Comparison of ENCODE assay signal across 8 cellular contexts in genomic region chr1:32886012-32886827, GRCh38. TPM values are rescaled to one million over a fixed set of nuclear protein-coding genes. Genes with fewer than 3 reads are reported as not detected.
DNase-seq lines count a peak whose midpoint lies in the region; ATAC-seq, FAIRE-seq and TF ChIP-seq lines count a peak whose summit lies in the region.

Gene HPCA (plus strand): TSS chr1:32886491. CDS start chr1:32888899, 2,408 bp downstream.

- no peak within 1 kb of the TSS for H2AFZ ChIP-seq in HepG2 (ENCODE audit: low read length)

- DNase-seq in A549 (ENCODE audit: low read depth in 1 of 2, low spot score in 1 of 2) (peak; percentile 38), Peyer's patch (peak in 2 of 3 donors; percentile 57 to 76), HepG2 (ENCODE audit: low spot score) (peak; percentile 39), upper lobe of left lung (peak; percentile 51 to 90)
- DNase-seq in central memory CD8-positive, alpha-beta T cell (ENCODE audit: low spot score in 2 of 2) = no peak

- H3K4me3 ChIP-seq in A549 (peak within 1 kb of the TSS; percentile 36; the same call in 2 of the 3 replicates), GM12875 (ENCODE audit: low read depth, low read length) (no peak within 1 kb of the TSS), Peyer's patch (peak within 1 kb of the TSS in 2 of 4 donors; percentile 25 to 35), HepG2 (replicated peaks in 1 of 3; ENCODE audit: insufficient read depth in 1 of 3, low read depth in 2 of 3, low read length in 3 of 3) (peak within 1 kb of the TSS in 1 of 3 experiments; percentile 40; a peak in 1 of 6 replicates), upper lobe of left lung (peak within 1 kb of the TSS in 2 of 4 donors; percentile 14 to 25)

- CTCF ChIA-PET in A549 (lab: Yijun Ruan, JAX) (interaction anchor here (1.0 to 5.3 kb wide), 12 partner anchors 10 to 486 kb away, joined by 3 to 30 read pairs (median 5); no protein-coding TSS in a partner anchor), HepG2 (lab: Yijun Ruan, JAX; ENCODE audit: low intra/inter-chr PET ratio, low total read pairs) (no interaction called here)

- H3K27ac ChIP-seq in A549 = no peak within 1 kb of the TSS
- H3K27ac ChIP-seq in Peyer's patch = no peak within 1 kb of the TSS
- no peak within 1 kb of the TSS for H3K27ac ChIP-seq in HepG2 (ENCODE audit: extremely low read length, insufficient read depth, low read length)
- H3K27ac ChIP-seq in upper lobe of left lung = no peak within 1 kb of the TSS

- ATAC-seq in A549 (peak; percentile 67 to 90), HepG2 (peak; percentile 87), upper lobe of left lung (ENCODE audit: low FRiP score in 2 of 2) (peak; percentile 76 to 85), GM19397 (IDR thresholded peaks at IDR 0.05; ENCODE audit: unreplicated experiment) (no peak), GM19455 (IDR thresholded peaks at IDR 0.05; ENCODE audit: unreplicated experiment) (no peak)
- no peak for ATAC-seq in central memory CD8-positive, alpha-beta T cell (replicated peaks; ENCODE audit: extremely low read depth, poor library complexity, severe bottlenecking)

- intact Hi-C loops in HepG2 (cut with micrococcal nuclease; ENCODE audit: unreplicated experiment) = no loop called here

- in situ Hi-C loops in HepG2 (cut with HindIII; ENCODE audit: extremely low pct_ligation_motif_present, low pct_unique_long_range_greater_than_20kb) = no loop called here

- H3K9me3 Mint-ChIP-seq in central memory CD8-positive, alpha-beta T cell = no peaks in the 10 kb centered on the region

- H3K36me3 ChIP-seq in Peyer's patch (no peaks in the 10 kb centered on the region), HepG2 (replicated peaks in 1 of 2; ENCODE audit: control insufficient read depth in 1 of 2, insufficient read depth in 2 of 2, low read length in 2 of 2) (no peaks in the 10 kb centered on the region), upper lobe of left lung (no peaks in the 10 kb centered on the region)

- peaks cover 5% of the 10 kb centered on the region for H3K36me3 Mint-ChIP-seq in central memory CD8-positive, alpha-beta T cell (ENCODE audit: insufficient read depth)

- H3K4me1 Mint-ChIP-seq in central memory CD8-positive, alpha-beta T cell = peaks cover 13% of the 10 kb centered on the region

- no TSS peak for BruUV-seq in HepG2 (replicated peaks; lab: Mats Ljungman, UMichigan)

- TF ChIP-seq RAD21 in A549 (conservative IDR thresholded peaks at IDR 0.05 in 1 of 2, IDR thresholded peaks at IDR 0.05 in 1 of 2) (peak in 1 of 2 experiments; percentile 17; a peak in 3 of 5 replicates), HepG2 (CRISPR knock-in tag; IDR thresholded peaks at IDR 0.05) (peak; percentile 84)

- no peak within 1 kb of the TSS for H3K27ac Mint-ChIP-seq in central memory CD8-positive, alpha-beta T cell (ENCODE audit: low read depth)

- TF ChIP-seq EP300 in A549 (IDR thresholded peaks at IDR 0.05) (no peak), HepG2 (IDR thresholded peaks at IDR 0.05; ENCODE audit: low read depth in 2 of 2, low read length in 2 of 2) (no peak), HepG2 (CRISPR knock-in tag; IDR thresholded peaks at IDR 0.05; ENCODE audit: borderline replicate concordance) (peak; percentile 58; the same call in 1 of the 2 replicates), upper lobe of left lung (IDR thresholded peaks at IDR 0.05) (no peak)

- peaks cover 84% of the 10 kb centered on the region for H3K27me3 Mint-ChIP-seq in central memory CD8-positive, alpha-beta T cell

- POLR2A ChIA-PET in A549 (lab: Yijun Ruan, JAX) (interaction anchor here (0.6 kb wide), 1 partner anchor 48 kb away, joined by 4 read pairs; no protein-coding TSS in a partner anchor), HepG2 (lab: Yijun Ruan, JAX) (no interaction called here)

- H3K27me3 ChIP-seq in Peyer's patch (peaks cover 0 to 16% of the 10 kb centered on the region in 2 donors), HepG2 (ENCODE audit: control insufficient read depth in 1 of 2, insufficient read depth in 2 of 2, low read length in 2 of 2) (peaks cover 8 to 59% of the 10 kb centered on the region in 2 experiments; a peak in 4 of 5 replicates), upper lobe of left lung (peaks cover 0 to 37% (median 21%) of the 10 kb centered on the region in 4 donors)

- FAIRE-seq in A549 (lab: Jason Lieb, UNC) (no peak), HepG2 (lab: Jason Lieb, UNC) (no peak)

- H3K4me2 ChIP-seq in A549 = peak within 1 kb of the TSS; percentile 80
- peak within 1 kb of the TSS; percentile 32; the same call in 1 of the 2 replicates for H3K4me2 ChIP-seq in HepG2 (ENCODE audit: low read depth, low read length)

- peak within 1 kb of the TSS; percentile 49 for H3K4me3 Mint-ChIP-seq in central memory CD8-positive, alpha-beta T cell

- H4K20me1 ChIP-seq in HepG2 (ENCODE audit: insufficient read depth, low read length) = 0 out of 2 replicates have a peak, but pooled peaks cover 4% of the 10 kb centered on the region

- H3K9me3 ChIP-seq in A549 (no peaks in the 10 kb centered on the region), Peyer's patch (no peaks in the 10 kb centered on the region), HepG2 (ENCODE audit: low read length) (no peaks in the 10 kb centered on the region), upper lobe of left lung (no peaks in the 10 kb centered on the region)

- no peaks in the 10 kb centered on the region for H3K79me2 ChIP-seq in HepG2 (ENCODE audit: insufficient read depth, low read length)

- WGBS in A549 (ENCODE audit: missing lambda C conversion rate) = 61% methylated on average over 14 of the region's 79 CpGs
- WGBS in HepG2 (ENCODE audit: low lambda C conversion rate) = 23% methylated on average over 8 of the region's 79 CpGs
- 4 to 5% methylated on average over 17 to 37 of the region's 79 CpGs for WGBS in upper lobe of left lung, 2 donors

- TF ChIP-seq CTCF in A549 (IDR thresholded peaks at IDR 0.05) (peak; percentile 36), GM12875 (IDR thresholded peaks at IDR 0.05; ENCODE audit: borderline replicate concordance, insufficient read depth, low read depth, low read length) (peak; percentile 65), Peyer's patch (IDR thresholded peaks at IDR 0.05) (peak in 4 of 6 experiments; percentile 15 to 51 (median 41)), HepG2 (CRISPR knock-in tag; IDR thresholded peaks at IDR 0.05) (peak; percentile 81), upper lobe of left lung (IDR thresholded peaks at IDR 0.05) (peak in 3 of 6 experiments; percentile 34 to 51 (median 44))

- no peak within 1 kb of the TSS for H3K9ac ChIP-seq in HepG2 (ENCODE audit: insufficient read depth, low read depth, low read length)

- H3K4me1 ChIP-seq in A549 (peaks cover 4% of the 10 kb centered on the region; the same call in 1 of the 3 replicates), Peyer's patch (peaks cover 0 to 19% (median 3%) of the 10 kb centered on the region in 4 donors), HepG2 (ENCODE audit: insufficient read depth, low read length) (peaks cover 7% of the 10 kb centered on the region), upper lobe of left lung (peaks cover 6 to 22% (median 10%) of the 10 kb centered on the region in 4 donors)

- no peak for TF ChIP-seq POLR2A in A549 (IDR thresholded peaks at IDR 0.05; ENCODE audit: low read length)
- no peak for TF ChIP-seq POLR2A in Peyer's patch (IDR thresholded peaks at IDR 0.05)
- no peak for TF ChIP-seq POLR2A in HepG2 (IDR thresholded peaks at IDR 0.05; ENCODE audit: insufficient read depth in 1 of 2, low read depth in 2 of 2, low read length in 2 of 2)
- no peak for TF ChIP-seq POLR2A in upper lobe of left lung (IDR thresholded peaks at IDR 0.05)

TF ChIP-seq in HepG2, 621 proteins besides CTCF, POLR2A, EP300 and RAD21 (continues in another document):
- TF ChIP-seq KDM2A (CRISPR knock-in tag; IDR thresholded peaks at IDR 0.05; ENCODE audit: borderline replicate concordance, low read depth) = peak; percentile 95
- peak; percentile 97 for TF ChIP-seq ZNF841 (CRISPR knock-in tag; IDR thresholded peaks at IDR 0.05; ENCODE audit: borderline replicate concordance)
- TF ChIP-seq ZNF792 (CRISPR knock-in tag; IDR thresholded peaks at IDR 0.05) = peak; percentile 98
- peak; percentile 97 for TF ChIP-seq GLI4 (CRISPR knock-in tag; IDR thresholded peaks at IDR 0.05; ENCODE audit: borderline replicate concordance)
- peak; percentile 99 for TF ChIP-seq ARNT2 (CRISPR knock-in tag; IDR thresholded peaks at IDR 0.05; ENCODE audit: low read depth)
- TF ChIP-seq KAT7 (CRISPR knock-in tag; IDR thresholded peaks at IDR 0.05; ENCODE audit: borderline replicate concordance) = no peak

RNA-seq across cellular contexts. Expression of gene HPCA, which starts in this region (rescaled TPM):
- polyA plus RNA-seq in A549 (2011; rRNA removed) (0.08 and 0.34 TPM in 2 replicates), A549 (2017; fragmentation: RNase III; extraction: RNeasy Plus Mini Kit Qiagen cat#74134 plus additional on column Dnase treatment) (0.21 to 0.65 TPM (median 0.30 TPM) in 3 replicates), HepG2 (2011; rRNA removed) (not detected in 2 replicates)
- polyA plus RNA-seq in A549 (2012; cell fraction: cytosol; rRNA removed) = 0.08 and 0.13 TPM in 2 replicates
- polyA plus RNA-seq in A549 (2012; cell fraction: nucleus; rRNA removed) = 0.13 and 0.20 TPM in 2 replicates
- polyA minus RNA-seq in A549 (2011; rRNA and poly(A)+ RNA removed) = not detected in 2 replicates
- total RNA-seq in Peyer's patch (under 1 TPM in 1 of 4 donors, not detected in 3; 0.53 TPM), HepG2 (2016; rRNA removed; fragmentation: Illumina TruSeq; extraction: Trizol) (not detected in 2 replicates), upper lobe of left lung (not detected)
- total RNA-seq in HepG2 (2016; cell fraction: cytosol; rRNA removed; fragmentation: Illumina TruSeq; extraction: Trizol; ENCODE audit: low read depth) = not detected in 2 replicates
- total RNA-seq in HepG2 (2016; cell fraction: insoluble cytoplasmic fraction; rRNA removed; fragmentation: Illumina TruSeq; extraction: Trizol) = not detected in 2 replicates
- total RNA-seq in HepG2 (2016; cell fraction: membrane; rRNA removed; fragmentation: Illumina TruSeq; extraction: Trizol) = not detected in 2 replicates
- not detected in 2 replicates for total RNA-seq in HepG2 (2016; cell fraction: nucleus; rRNA removed; fragmentation: Illumina TruSeq; extraction: Trizol)
- polyA plus RNA-seq in HepG2 (2011; cell fraction: cytosol; rRNA removed) = not detected in 2 replicates
- polyA plus RNA-seq in HepG2 (2011; cell fraction: nucleus; rRNA removed) = 0.38 TPM in 1 of 2 replicates, not detected in the other
- polyA plus RNA-seq in HepG2 (2012) = not detected in 2 replicates
- polyA plus RNA-seq in HepG2 (2016; cell fraction: cytosol; fragmentation: Illumina TruSeq; extraction: Trizol; ENCODE audit: low read depth) = not detected in 2 replicates
- not detected in 2 replicates for polyA plus RNA-seq in HepG2 (2016; cell fraction: insoluble cytoplasmic fraction; fragmentation: Illumina TruSeq; extraction: Trizol; ENCODE audit: low read depth)
- not detected in 2 replicates for polyA plus RNA-seq in HepG2 (2016; cell fraction: membrane; fragmentation: Illumina TruSeq; extraction: Trizol; ENCODE audit: low read depth)
- not detected in 2 replicates for polyA plus RNA-seq in HepG2 (2016; cell fraction: nucleus; fragmentation: Illumina TruSeq; extraction: Trizol; ENCODE audit: insufficient read depth, low read depth)
- 0.35 TPM in 1 of 2 replicates, not detected in the other for polyA minus RNA-seq in HepG2 (2011; rRNA and poly(A)+ RNA removed; ENCODE audit: low replicate concordance)
- polyA minus RNA-seq in HepG2 (2011; cell fraction: cytosol; rRNA and poly(A)+ RNA removed) = not detected in 2 replicates
- not detected in 2 replicates for polyA minus RNA-seq in HepG2 (2011; cell fraction: nucleus; rRNA and poly(A)+ RNA removed)

Comparison
In these comparisons a context has a peak if more than half of its experiments do, and no peak if none do; other contexts are left out.
1. Peak in DNase-seq, ATAC-seq, H3K4me3 ChIP-seq and H3K4me2 ChIP-seq in A549; RNA of the gene not detected or under 1 TPM.
2. Peak in DNase-seq in Peyer's patch; RNA of the gene not detected or under 1 TPM.
3. Peak in DNase-seq, ATAC-seq and H3K4me2 ChIP-seq in HepG2; RNA of the gene not detected or under 1 TPM.
4. Peak in DNase-seq and ATAC-seq in upper lobe of left lung; RNA of the gene not detected or under 1 TPM.
5. Of the 38 proteins assayed by ChIP-seq in both HepG2 and A549: peak only in HepG2: BCL3, ESRRA, FOSL2, HDAC2, HMGXB4, HOXA7 and 10 more; only in A549: SMC3; in both: CTCF, EHMT2, MAZ, REST and ZSCAN20; in neither: 13; mixed calls (peak in some experiments, not most) for 3.